ENCODE assay signal across 1 cellular context in genomic region chr18:46711444-46711863, GRCh38.
TF ChIP-seq lines count a peak whose summit lies in the region.

No MANE protein-coding gene starts in this region.

TF ChIP-seq in K562, 482 proteins besides CTCF, POLR2A, EP300 and RAD21 (continues in another document):
- peak; percentile 99 for TF ChIP-seq MEF2A (IDR thresholded peaks at IDR 0.05; ENCODE audit: control insufficient read depth, low read depth, low read length)
- TF ChIP-seq VEZF1 (CRISPR knock-in tag; IDR thresholded peaks at IDR 0.05) = 0 out of 2 replicates have a peak, but pooled peaks have one; percentile 29
- peak; percentile 59 for TF ChIP-seq CREM (IDR thresholded peaks at IDR 0.05; ENCODE audit: low read depth)
- peak; percentile 93 for TF ChIP-seq NCOR1 (IDR thresholded peaks at IDR 0.05)
- no peak for TF ChIP-seq ARNT (IDR thresholded peaks at IDR 0.05)
- TF ChIP-seq BCOR (IDR thresholded peaks at IDR 0.05) = peak; percentile 67; the same call in 1 of the 2 replicates
- TF ChIP-seq SMARCE1 (IDR thresholded peaks at IDR 0.05) = peak; percentile 40; the same call in 1 of the 2 replicates
- peak; percentile 65 for TF ChIP-seq PKNOX1 (IDR thresholded peaks at IDR 0.05)
- peak; percentile 64 for TF ChIP-seq PML (IDR thresholded peaks at IDR 0.05; ENCODE audit: low read length)
- TF ChIP-seq GATA2 (CRISPR knock-in tag; IDR thresholded peaks at IDR 0.05) = peak; percentile 81
- TF ChIP-seq SMARCA4 (IDR thresholded peaks at IDR 0.05) = peak; percentile 70
- TF ChIP-seq CBFA2T2 (conservative IDR thresholded peaks at IDR 0.05) = peak; percentile 91
- peak in 1 of 3 experiments; percentile 40 for TF ChIP-seq YY1 (IDR thresholded peaks at IDR 0.05; ENCODE audit: borderline replicate concordance in 1 of 3, control insufficient read depth in 1 of 3, extremely low read depth in 1 of 3, insufficient read depth in 3 of 3, insufficient read length in 1 of 3, insufficient replicate concordance in 2 of 3, low read depth in 1 of 3, low read length in 2 of 3)
- TF ChIP-seq CC2D1A (IDR thresholded peaks at IDR 0.05) = peak; percentile 19; the same call in 1 of the 2 replicates
- peak; percentile 95 for TF ChIP-seq TCF3 (CRISPR knock-in tag; IDR thresholded peaks at IDR 0.05)
- peak in 1 of 2 experiments; percentile 78; a peak in 2 of 4 replicates for TF ChIP-seq TBL1XR1 (IDR thresholded peaks at IDR 0.05; ENCODE audit: low read length in 2 of 2)
- TF ChIP-seq ZNF146 (CRISPR knock-in tag; IDR thresholded peaks at IDR 0.05; ENCODE audit: unreplicated experiment) = no peak
- peak; percentile 59; the same call in 1 of the 2 replicates for TF ChIP-seq CXXC5 (CRISPR knock-in tag; IDR thresholded peaks at IDR 0.05)
- TF ChIP-seq ZKSCAN1 (IDR thresholded peaks at IDR 0.05; ENCODE audit: low read depth, low read length) = 0 out of 2 replicates have a peak, but pooled peaks have one; percentile 9
- TF ChIP-seq, protein P1, sequence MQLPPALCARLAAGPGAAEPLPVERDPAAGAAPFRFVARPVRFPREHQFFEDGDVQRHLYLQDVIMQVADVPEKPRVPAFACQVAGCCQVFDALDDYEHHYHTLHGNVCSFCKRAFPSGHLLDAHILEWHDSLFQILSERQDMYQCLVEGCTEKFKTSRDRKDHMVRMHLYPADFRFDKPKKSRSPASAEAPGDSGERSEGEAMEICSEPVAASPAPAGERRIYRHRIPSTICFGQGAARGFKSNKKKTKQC (CRISPR knock-in tag; IDR thresholded peaks at IDR 0.05) = no peak
- TF ChIP-seq ZNF232 (CRISPR knock-in tag; IDR thresholded peaks at IDR 0.05) = no peak
- TF ChIP-seq ATF3 (IDR thresholded peaks at IDR 0.05) = peak; percentile 72
- no peak; the same call in 1 of the 2 replicates for TF ChIP-seq ATF3 (CRISPR knock-in tag; conservative IDR thresholded peaks at IDR 0.05)
- TF ChIP-seq, protein P2, sequence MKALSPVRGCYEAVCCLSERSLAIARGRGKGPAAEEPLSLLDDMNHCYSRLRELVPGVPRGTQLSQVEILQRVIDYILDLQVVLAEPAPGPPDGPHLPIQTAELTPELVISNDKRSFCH (CRISPR knock-in tag; IDR thresholded peaks at IDR 0.05) = no peak
- TF ChIP-seq, protein P2 (tag; IDR thresholded peaks at IDR 0.05) = no peak
- TF ChIP-seq NFIC (IDR thresholded peaks at IDR 0.05) = peak; percentile 73
- TF ChIP-seq, protein P3, sequence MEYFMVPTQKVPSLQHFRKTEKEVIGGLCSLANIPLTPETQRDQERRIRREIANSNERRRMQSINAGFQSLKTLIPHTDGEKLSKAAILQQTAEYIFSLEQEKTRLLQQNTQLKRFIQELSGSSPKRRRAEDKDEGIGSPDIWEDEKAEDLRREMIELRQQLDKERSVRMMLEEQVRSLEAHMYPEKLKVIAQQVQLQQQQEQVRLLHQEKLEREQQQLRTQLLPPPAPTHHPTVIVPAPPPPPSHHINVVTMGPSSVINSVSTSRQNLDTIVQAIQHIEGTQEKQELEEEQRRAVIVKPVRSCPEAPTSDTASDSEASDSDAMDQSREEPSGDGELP (CRISPR knock-in tag; IDR thresholded peaks at IDR 0.05; ENCODE audit: borderline replicate concordance) = peak; percentile 92
- peak; percentile 48; the same call in 1 of the 2 replicates for TF ChIP-seq SOX6 (IDR thresholded peaks at IDR 0.05)
- TF ChIP-seq ZNF589 (CRISPR knock-in tag; IDR thresholded peaks at IDR 0.05; ENCODE audit: low read depth) = 0 out of 2 replicates have a peak, but pooled peaks have one; percentile 38
- peak; percentile 86 for TF ChIP-seq TEAD4 (IDR thresholded peaks at IDR 0.05; ENCODE audit: low read length)
- TF ChIP-seq TEAD4 (CRISPR knock-in tag; IDR thresholded peaks at IDR 0.05; ENCODE audit: borderline replicate concordance) = no peak
- peak; percentile 80 for TF ChIP-seq DACH1 (IDR thresholded peaks at IDR 0.05; ENCODE audit: partially characterized antibody)
- TF ChIP-seq TAF9B (IDR thresholded peaks at IDR 0.05; ENCODE audit: partially characterized antibody) = peak; percentile 79
- peak; percentile 36; the same call in 1 of the 2 replicates for TF ChIP-seq NFE2 (IDR thresholded peaks at IDR 0.05; ENCODE audit: low read depth)
- TF ChIP-seq KDM1A (IDR thresholded peaks at IDR 0.05) = peak; percentile 56 to 71; a peak in 3 of 4 replicates
- no peak for TF ChIP-seq BCL6 (CRISPR knock-in tag; IDR thresholded peaks at IDR 0.05)
- TF ChIP-seq ARID1B (IDR thresholded peaks at IDR 0.05) = peak; percentile 93
- TF ChIP-seq PRMT5 (CRISPR knock-in tag; IDR thresholded peaks at IDR 0.05) = no peak
- TF ChIP-seq, protein P4, sequence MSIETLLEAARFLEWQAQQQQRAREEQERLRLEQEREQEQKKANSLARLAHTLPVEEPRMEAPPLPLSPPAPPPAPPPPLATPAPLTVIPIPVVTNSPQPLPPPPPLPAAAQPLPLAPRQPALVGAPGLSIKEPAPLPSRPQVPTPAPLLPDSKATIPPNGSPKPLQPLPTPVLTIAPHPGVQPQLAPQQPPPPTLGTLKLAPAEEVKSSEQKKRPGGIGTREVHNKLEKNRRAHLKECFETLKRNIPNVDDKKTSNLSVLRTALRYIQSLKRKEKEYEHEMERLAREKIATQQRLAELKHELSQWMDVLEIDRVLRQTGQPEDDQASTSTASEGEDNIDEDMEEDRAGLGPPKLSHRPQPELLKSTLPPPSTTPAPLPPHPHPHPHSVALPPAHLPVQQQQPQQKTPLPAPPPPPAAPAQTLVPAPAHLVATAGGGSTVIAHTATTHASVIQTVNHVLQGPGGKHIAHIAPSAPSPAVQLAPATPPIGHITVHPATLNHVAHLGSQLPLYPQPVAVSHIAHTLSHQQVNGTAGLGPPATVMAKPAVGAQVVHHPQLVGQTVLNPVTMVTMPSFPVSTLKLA (conservative IDR thresholded peaks at IDR 0.05) = 0 out of 4 replicates have a peak, but pooled peaks of 1 of the 2 experiments have one; percentile 26
- TF ChIP-seq TRIM24 (IDR thresholded peaks at IDR 0.05) = peak; percentile 84 to 87
- peak; percentile 40; the same call in 1 of the 2 replicates for TF ChIP-seq RNF2 (IDR thresholded peaks at IDR 0.05)
- no peak for TF ChIP-seq ZBTB5 (IDR thresholded peaks at IDR 0.05)
- TF ChIP-seq SMAD4 (CRISPR knock-in tag; conservative IDR thresholded peaks at IDR 0.05) = peak; percentile 98
- TF ChIP-seq ATF7 (IDR thresholded peaks at IDR 0.05) = peak; percentile 67; the same call in 1 of the 2 replicates
- TF ChIP-seq SPI1 (IDR thresholded peaks at IDR 0.05; ENCODE audit: borderline replicate concordance, low read depth, low read length) = peak; percentile 91
- TF ChIP-seq TEAD1 (CRISPR knock-in tag; IDR thresholded peaks at IDR 0.05) = 0 out of 4 replicates have a peak, but pooled peaks of 1 of the 2 experiments have one; percentile 39
- TF ChIP-seq LCOR (CRISPR knock-in tag; IDR thresholded peaks at IDR 0.05) = no peak
- peak; percentile 84 for TF ChIP-seq HDAC3 (IDR thresholded peaks at IDR 0.05; ENCODE audit: borderline replicate concordance, partially characterized antibody)
- no peak for TF ChIP-seq ELK1 (CRISPR knock-in tag; IDR thresholded peaks at IDR 0.05)
- TF ChIP-seq JUND (IDR thresholded peaks at IDR 0.05; ENCODE audit: borderline replicate concordance, low read depth, low read length) = peak; percentile 69
- TF ChIP-seq JUND (tag; IDR thresholded peaks at IDR 0.05; ENCODE audit: borderline replicate concordance, low read depth, low read length) = peak; percentile 65; the same call in 1 of the 3 replicates
- TF ChIP-seq ATF1 (CRISPR knock-in tag; IDR thresholded peaks at IDR 0.05) = no peak
- TF ChIP-seq ATF1 (tag; IDR thresholded peaks at IDR 0.05) = peak; percentile 44; the same call in 1 of the 2 replicates
- TF ChIP-seq MEIS2 (IDR thresholded peaks at IDR 0.05; ENCODE audit: partially characterized antibody) = peak; percentile 61
- TF ChIP-seq POLR2AphosphoS5 (IDR thresholded peaks at IDR 0.05; ENCODE audit: control insufficient read depth, insufficient read depth, low read depth, low read length) = peak; percentile 73
- TF ChIP-seq STAT5A (IDR thresholded peaks at IDR 0.05; ENCODE audit: borderline replicate concordance, low read length) = peak; percentile 61; the same call in 1 of the 2 replicates
- peak in 1 of 2 experiments; percentile 62; a peak in 1 of 4 replicates for TF ChIP-seq RCOR1 (IDR thresholded peaks at IDR 0.05; ENCODE audit: borderline replicate concordance in 1 of 2, low read depth in 2 of 2, low read length in 2 of 2)
- TF ChIP-seq JUN (IDR thresholded peaks at IDR 0.05; ENCODE audit: borderline replicate concordance, low read depth, low read length) = peak; percentile 53; the same call in 1 of the 2 replicates
- peak; percentile 96; the same call in 1 of the 2 replicates for TF ChIP-seq JUN (CRISPR knock-in tag; IDR thresholded peaks at IDR 0.05; ENCODE audit: borderline replicate concordance)
- TF ChIP-seq CBFA2T3 (IDR thresholded peaks at IDR 0.05) = peak; percentile 95
- peak in 1 of 2 experiments; percentile 53; a peak in 1 of 4 replicates for TF ChIP-seq HDAC1 (IDR thresholded peaks at IDR 0.05)
- TF ChIP-seq ATF2 (CRISPR knock-in tag; IDR thresholded peaks at IDR 0.05) = peak; percentile 53; the same call in 1 of the 2 replicates
